18 cellular contexts compared by ENCODE assay signal in genomic region chr5:132971483-132972435, GRCh38. TPM values are rescaled to one million over a fixed set of nuclear protein-coding genes. Genes with fewer than 3 reads are reported as not detected.
A peak's percentile ranks its signal among the peaks of the same experiment; 100 is the strongest.
DNase-seq lines count a peak whose midpoint lies in the region; ATAC-seq, FAIRE-seq and TF ChIP-seq lines count a peak whose summit lies in the region.
"Had no signal": no experiment of that assay in that cellular context is flagged by ENCODE, and none has a peak within 500 bp of the region (broad histone marks: within the 10 kb centered on the region; RNA-seq: fewer than 3 reads in every experiment).

No MANE protein-coding gene starts in this region.

- no peaks in the 10 kb centered on the region for H3K9me1 ChIP-seq in endothelial cell of umbilical vein (replicated peaks; ENCODE audit: control insufficient read depth, extremely low read depth, insufficient read depth, low read length)

- no peak overlapping the region for H3K9ac ChIP-seq in endothelial cell of umbilical vein (replicated peaks; ENCODE audit: extremely low read depth, insufficient read depth, low read length)

- H3K27me3 ChIP-seq in endothelial cell of umbilical vein (ENCODE audit: control insufficient read depth in 2 of 2, insufficient read depth in 2 of 2, low read length in 2 of 2) (no peaks in the 10 kb centered on the region), osteoblast (ENCODE audit: insufficient read depth, low read length) (no peaks in the 10 kb centered on the region), tibial artery (no peaks in the 10 kb centered on the region)

- H3K79me2 ChIP-seq in endothelial cell of umbilical vein (ENCODE audit: control insufficient read depth, insufficient read depth, low read length) (no peaks in the 10 kb centered on the region), osteoblast (ENCODE audit: insufficient read depth, low read length) (no peaks in the 10 kb centered on the region)

- TF ChIP-seq POLR2A in endothelial cell of umbilical vein (IDR thresholded peaks at IDR 0.05; ENCODE audit: low read depth, low read length), result no peak

- POLR2A ChIA-PET in endothelial cell of umbilical vein (lab: Charles Lee), result no interaction called here

- CTCF ChIA-PET in endothelial cell of umbilical vein (lab: Charles Lee), result interaction anchor here (0.9 kb wide), 1 partner anchor 71 kb away, joined by 4 read pairs; no protein-coding TSS in a partner anchor

- TF ChIP-seq CTCF in endothelial cell of umbilical vein (IDR thresholded peaks at IDR 0.05; ENCODE audit: extremely low read depth in 1 of 2, insufficient read depth in 1 of 2, low read depth in 1 of 2, low read length in 2 of 2), result no peak
- no peak for TF ChIP-seq CTCF in osteoblast (IDR thresholded peaks at IDR 0.05; ENCODE audit: extremely low read depth, low read depth, low read length)
- no peak for TF ChIP-seq CTCF in tibial artery (IDR thresholded peaks at IDR 0.05)

- dilution Hi-C loops in endothelial cell of umbilical vein (cut with MboI; ENCODE audit: extremely low pct_ligation_motif_present, low sequenced_read_pairs), result no loop called here

- DNase-seq in HCEC 1CT (peak; percentile 40), RKO (ENCODE audit: low spot score) (peak; percentile 49), endothelial cell of umbilical vein (ENCODE audit: low read depth, low spot score) (peak; percentile 36), osteoblast (ENCODE audit: insufficient read length, low spot score, missing footprints) (no peak), globus pallidus (ENCODE audit: low spot score) (no peak), tibial artery (no peak)
- DNase-seq: amniotic stem cell; H9; naive thymus-derived CD8-positive, alpha-beta T cell; NCI-H1436 treated with DMSO at 0.1 percent for 48 hours; NCI-H345; SHP77 treated with DMSO at 0.1 percent for 48 hours; small intestine; T-helper 2 cell had no signal

- BruUV-seq in endothelial cell of umbilical vein (replicated peaks; lab: Mats Ljungman, UMichigan), result no TSS peak

- ATAC-seq in HG02642 (IDR thresholded peaks at IDR 0.05; ENCODE audit: poor library complexity, unreplicated experiment), result no peak
- ATAC-seq: activated CD4-positive, CD25-positive, alpha-beta regulatory T cell treated with anti-CD3 and anti-CD28 coated beads, Interleukin-2, amount 50 U/mL, for 24 hours; naive thymus-derived CD8-positive, alpha-beta T cell had no signal

- H3K4me3 ChIP-seq in endothelial cell of umbilical vein (replicated peaks in 1 of 3; ENCODE audit: insufficient read depth in 1 of 3, low read depth in 1 of 3, low read length in 3 of 3) (no peak overlapping the region), osteoblast (ENCODE audit: insufficient read depth, low read length) (no peak overlapping the region), tibial artery (no peak overlapping the region)

- H3K36me3 ChIP-seq in endothelial cell of umbilical vein (ENCODE audit: control insufficient read depth in 2 of 2, extremely low read depth in 1 of 2, insufficient read depth in 2 of 2, low read length in 2 of 2) (no peaks in the 10 kb centered on the region), osteoblast (ENCODE audit: insufficient read depth, low read length) (no peaks in the 10 kb centered on the region), tibial artery (no peaks in the 10 kb centered on the region)

- peak overlapping the region; percentile 68 for H2AFZ ChIP-seq in endothelial cell of umbilical vein (ENCODE audit: low read depth, low read length)
- H2AFZ ChIP-seq in osteoblast (ENCODE audit: low read length), result peak overlapping the region; percentile 13

- intact Hi-C loops in endothelial cell of umbilical vein (cut with micrococcal nuclease), result no loop called here
- intact Hi-C loops in tibial artery (cut with DNase I; ENCODE audit: low total_unique reads), result no loop called here

- FAIRE-seq in endothelial cell of umbilical vein (lab: Jason Lieb, UNC), result peak; percentile 33
- FAIRE-seq: endometrium, HTR-8/SVneo, small intestine had no signal

- H3K9me3 ChIP-seq in endothelial cell of umbilical vein (replicated peaks; ENCODE audit: control insufficient read depth, insufficient read depth, low read length) (no peaks in the 10 kb centered on the region), osteoblast (ENCODE audit: low read depth, low read length) (no peaks in the 10 kb centered on the region), tibial artery (peaks cover 0 to under 1% (median 0%) of the 10 kb centered on the region in 3 donors)

- H3K4me2 ChIP-seq in endothelial cell of umbilical vein (ENCODE audit: insufficient read depth, low read length) (no peak overlapping the region), osteoblast (ENCODE audit: insufficient read depth, low read length) (peak overlapping the region; percentile 16)

- peaks cover 3% of the 10 kb centered on the region for H3K4me1 ChIP-seq in endothelial cell of umbilical vein (ENCODE audit: control insufficient read depth, extremely low read depth, insufficient read depth, low read length)
- peaks cover 3% of the 10 kb centered on the region for H3K4me1 ChIP-seq in osteoblast (ENCODE audit: insufficient read depth, low read length)
- no peaks in the 10 kb centered on the region for H3K4me1 ChIP-seq in tibial artery

- no peak overlapping the region for H3K27ac ChIP-seq in endothelial cell of umbilical vein (ENCODE audit: insufficient read depth, low read depth, low read length)
- no peak overlapping the region for H3K27ac ChIP-seq in osteoblast (ENCODE audit: low read depth, low read length)
- H3K27ac ChIP-seq in tibial artery, result no peak overlapping the region

- no peaks in the 10 kb centered on the region for H4K20me1 ChIP-seq in endothelial cell of umbilical vein (replicated peaks; ENCODE audit: control insufficient read depth, extremely low read depth, insufficient read depth, low read length)
- no peaks in the 10 kb centered on the region for H4K20me1 ChIP-seq in osteoblast (ENCODE audit: insufficient read depth, low read length)

TF ChIP-seq in endothelial cell of umbilical vein, 7 proteins besides CTCF, POLR2A, EP300 and RAD21:
- TF ChIP-seq EZH2 (IDR thresholded peaks at IDR 0.05; ENCODE audit: borderline replicate concordance, low read depth, low read length, severe bottlenecking) (no peak), GATA2 (IDR thresholded peaks at IDR 0.05; ENCODE audit: insufficient read depth, insufficient read length, low read depth, low read length) (peak; percentile 56), MAX (IDR thresholded peaks at IDR 0.05; ENCODE audit: insufficient read depth, insufficient read length) (no peak), FOS (IDR thresholded peaks at IDR 0.05; ENCODE audit: borderline replicate concordance, insufficient read depth, low read length) (peak; percentile 14), POLR2AphosphoS5 (IDR thresholded peaks at IDR 0.05; ENCODE audit: insufficient read depth, low read depth, low read length) (no peak), JUN (IDR thresholded peaks at IDR 0.05; ENCODE audit: borderline replicate concordance, insufficient read depth, insufficient read length, low read depth) (no peak), MYC (IDR thresholded peaks at IDR 0.05; ENCODE audit: low read depth, low read length) (no peak)

RNA-seq across cellular contexts. Expression of gene AFF4, which starts 8.3 kb away (rescaled TPM):
- total RNA-seq in endothelial cell of umbilical vein, result 85.5 and 88.3 TPM in 2 replicates
- polyA plus RNA-seq in endothelial cell of umbilical vein, result 21.3 and 27.0 TPM in 2 replicates
- 23.3 and 27.0 TPM in 2 replicates for polyA plus RNA-seq in endothelial cell of umbilical vein (2011; cell fraction: cytosol; rRNA removed)
- 92.9 and 97.1 TPM in 2 replicates for polyA plus RNA-seq in endothelial cell of umbilical vein (2011; cell fraction: nucleus; rRNA removed)
- 38.9 and 49.5 TPM in 2 replicates for polyA plus RNA-seq in endothelial cell of umbilical vein (2012)
- polyA minus RNA-seq in endothelial cell of umbilical vein, result 112 and 128 TPM in 2 replicates
- polyA minus RNA-seq in endothelial cell of umbilical vein (2011; cell fraction: cytosol; rRNA and poly(A)+ RNA removed), result 25.9 TPM
- 168 and 191 TPM in 2 replicates for polyA minus RNA-seq in endothelial cell of umbilical vein (2011; cell fraction: nucleus; rRNA and poly(A)+ RNA removed)
- 79.0 and 83.2 TPM in 2 replicates for total RNA-seq in osteoblast

RNA-seq across cellular contexts. Expression of gene ZCCHC10, which starts 54.6 kb away (rescaled TPM):
- total RNA-seq in endothelial cell of umbilical vein (25.9 and 30.5 TPM in 2 replicates), osteoblast (7.7 and 12.3 TPM in 2 replicates)
- polyA plus RNA-seq in endothelial cell of umbilical vein, result 32.1 and 35.3 TPM in 2 replicates
- 39.3 and 42.5 TPM in 2 replicates for polyA plus RNA-seq in endothelial cell of umbilical vein (2011; cell fraction: cytosol; rRNA removed)
- polyA plus RNA-seq in endothelial cell of umbilical vein (2011; cell fraction: nucleus; rRNA removed), result 15.9 and 19.4 TPM in 2 replicates
- polyA plus RNA-seq in endothelial cell of umbilical vein (2012), result 31.2 and 51.6 TPM in 2 replicates
- polyA minus RNA-seq in endothelial cell of umbilical vein, result 10.2 and 17.1 TPM in 2 replicates
- 5.4 TPM for polyA minus RNA-seq in endothelial cell of umbilical vein (2011; cell fraction: cytosol; rRNA and poly(A)+ RNA removed)
- polyA minus RNA-seq in endothelial cell of umbilical vein (2011; cell fraction: nucleus; rRNA and poly(A)+ RNA removed), result 4.7 and 9.3 TPM in 2 replicates

Comparison
In these comparisons a context has a peak if more than half of its experiments do, and no peak if none do; other contexts are left out.
1. DNase-seq: peak in HCEC 1CT (single experiment), RKO (single experiment) and endothelial cell of umbilical vein (single experiment); none in osteoblast (single experiment), globus pallidus (single experiment) and tibial artery (0 of 2).